In the genomic region with DNA sequence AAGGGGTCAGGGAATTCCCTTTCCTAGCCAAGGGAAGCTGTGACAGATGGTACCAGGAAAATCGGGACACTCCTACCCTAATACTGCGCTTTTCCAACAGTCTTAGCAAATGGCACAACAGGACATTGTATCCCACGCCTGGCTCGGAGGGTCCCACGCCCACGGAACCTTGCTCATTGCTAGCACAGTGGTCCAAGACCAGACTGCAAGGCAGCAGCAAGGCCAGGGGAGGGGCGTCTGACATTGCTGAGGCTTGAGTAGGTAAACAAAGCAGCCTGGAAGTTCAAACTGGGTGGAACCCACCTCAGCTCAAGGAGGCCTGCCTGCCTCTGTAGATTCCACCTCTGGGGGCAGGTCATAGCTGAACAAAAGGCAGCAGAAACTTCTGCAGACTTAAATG, we compare ENCODE assay signal across 7 cellular contexts. TPM values are rescaled to one million over a fixed set of nuclear protein-coding genes. Genes with fewer than 3 reads are reported as not detected.
"Had no signal": no experiment of that assay in that cellular context is flagged by ENCODE, and none has a peak within 500 bp of the region (broad histone marks: within the 10 kb centered on the region; RNA-seq: fewer than 3 reads in every experiment).

No MANE protein-coding gene starts in this region.

RNA-seq across cellular contexts. Expression of a gene that starts 5.3 kb away (rescaled TPM):
- total RNA-seq: GM23248, GM23338, H1, H4, H7, H9, HFFc6 had no signal

RNA-seq across cellular contexts. Expression of a gene that starts 27.4 kb away (rescaled TPM):
- total RNA-seq: GM23248, GM23338, H1, H4, H7, H9, HFFc6 had no signal

RNA-seq across cellular contexts. Expression of a gene that starts 33.2 kb away (rescaled TPM):
- total RNA-seq: GM23248, GM23338, H1, H4, H7, H9, HFFc6 had no signal

RNA-seq across cellular contexts. Expression of a gene that starts 49.3 kb away (rescaled TPM):
- total RNA-seq: GM23248, GM23338, H1, H4, H7, H9, HFFc6 had no signal

RNA-seq across cellular contexts. Expression of a gene that starts 50.1 kb away (rescaled TPM):
- total RNA-seq: GM23248, GM23338, H1, H4, H7, H9, HFFc6 had no signal
